3 cellular contexts compared by ENCODE assay signal in the genomic region with DNA sequence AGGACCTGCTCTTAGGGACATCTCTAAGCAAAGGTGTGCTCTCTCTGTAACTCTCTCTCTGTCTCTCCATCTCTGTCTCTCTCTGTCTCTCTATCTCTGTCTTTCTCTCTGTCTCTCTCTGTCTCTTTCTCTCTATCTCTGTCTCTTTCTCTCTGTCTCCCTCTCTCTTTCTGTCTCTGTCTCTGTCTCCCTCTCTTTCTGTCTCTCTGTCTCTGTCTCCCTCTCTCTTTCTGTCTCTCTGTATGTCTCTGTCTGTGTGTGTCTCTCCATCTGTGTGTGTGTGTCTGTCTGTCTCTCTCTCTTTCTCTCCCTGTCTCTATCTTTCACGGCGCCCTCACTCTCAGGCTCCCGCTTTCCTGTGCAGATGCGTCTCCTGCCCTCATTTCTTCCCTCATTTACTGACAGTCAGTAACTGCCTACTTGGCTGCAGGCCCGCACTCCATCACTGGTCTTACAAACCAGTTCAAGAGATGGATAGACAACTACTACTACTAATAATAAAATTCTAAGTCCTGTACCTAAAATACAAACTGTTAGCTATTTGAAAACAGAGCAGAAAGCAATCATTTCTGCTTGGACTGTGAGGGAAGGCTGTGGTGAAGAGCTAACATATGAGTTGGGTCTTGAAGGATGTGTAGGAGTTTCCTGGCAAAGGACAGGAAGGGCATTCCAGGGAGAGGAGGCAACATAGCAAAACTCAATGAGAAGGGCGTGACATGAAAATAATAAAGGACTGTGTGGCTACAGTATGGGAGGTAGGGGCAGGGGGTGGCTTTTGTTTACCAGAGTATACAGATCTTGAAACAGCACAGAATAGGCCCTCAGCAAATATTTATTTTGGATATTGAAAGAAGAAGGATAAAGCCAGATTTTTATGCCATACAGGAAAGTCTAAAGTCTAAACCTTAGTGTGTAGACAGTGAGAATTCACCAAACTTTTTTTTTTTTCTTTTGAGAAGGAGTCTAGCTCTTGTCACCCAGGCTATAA.
TF ChIP-seq lines count a peak whose summit lies in the region.

No MANE protein-coding gene starts in this region.

TF ChIP-seq in SK-N-SH treated with all-trans-retinoic acid at 6 μM for 48 hours, 23 proteins besides CTCF, POLR2A, EP300 and RAD21 (continued from another document):
- TF ChIP-seq, protein P1, sequence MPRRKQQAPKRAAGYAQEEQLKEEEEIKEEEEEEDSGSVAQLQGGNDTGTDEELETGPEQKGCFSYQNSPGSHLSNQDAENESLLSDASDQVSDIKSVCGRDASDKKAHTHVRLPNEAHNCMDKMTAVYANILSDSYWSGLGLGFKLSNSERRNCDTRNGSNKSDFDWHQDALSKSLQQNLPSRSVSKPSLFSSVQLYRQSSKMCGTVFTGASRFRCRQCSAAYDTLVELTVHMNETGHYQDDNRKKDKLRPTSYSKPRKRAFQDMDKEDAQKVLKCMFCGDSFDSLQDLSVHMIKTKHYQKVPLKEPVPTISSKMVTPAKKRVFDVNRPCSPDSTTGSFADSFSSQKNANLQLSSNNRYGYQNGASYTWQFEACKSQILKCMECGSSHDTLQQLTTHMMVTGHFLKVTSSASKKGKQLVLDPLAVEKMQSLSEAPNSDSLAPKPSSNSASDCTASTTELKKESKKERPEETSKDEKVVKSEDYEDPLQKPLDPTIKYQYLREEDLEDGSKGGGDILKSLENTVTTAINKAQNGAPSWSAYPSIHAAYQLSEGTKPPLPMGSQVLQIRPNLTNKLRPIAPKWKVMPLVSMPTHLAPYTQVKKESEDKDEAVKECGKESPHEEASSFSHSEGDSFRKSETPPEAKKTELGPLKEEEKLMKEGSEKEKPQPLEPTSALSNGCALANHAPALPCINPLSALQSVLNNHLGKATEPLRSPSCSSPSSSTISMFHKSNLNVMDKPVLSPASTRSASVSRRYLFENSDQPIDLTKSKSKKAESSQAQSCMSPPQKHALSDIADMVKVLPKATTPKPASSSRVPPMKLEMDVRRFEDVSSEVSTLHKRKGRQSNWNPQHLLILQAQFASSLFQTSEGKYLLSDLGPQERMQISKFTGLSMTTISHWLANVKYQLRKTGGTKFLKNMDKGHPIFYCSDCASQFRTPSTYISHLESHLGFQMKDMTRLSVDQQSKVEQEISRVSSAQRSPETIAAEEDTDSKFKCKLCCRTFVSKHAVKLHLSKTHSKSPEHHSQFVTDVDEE (CRISPR knock-in tag; IDR thresholded peaks at IDR 0.05): no peak

TF ChIP-seq in SK-N-SH, 30 proteins besides CTCF, POLR2A, EP300 and RAD21 (continued from another document and continues in another):
- TF ChIP-seq, protein P2, sequence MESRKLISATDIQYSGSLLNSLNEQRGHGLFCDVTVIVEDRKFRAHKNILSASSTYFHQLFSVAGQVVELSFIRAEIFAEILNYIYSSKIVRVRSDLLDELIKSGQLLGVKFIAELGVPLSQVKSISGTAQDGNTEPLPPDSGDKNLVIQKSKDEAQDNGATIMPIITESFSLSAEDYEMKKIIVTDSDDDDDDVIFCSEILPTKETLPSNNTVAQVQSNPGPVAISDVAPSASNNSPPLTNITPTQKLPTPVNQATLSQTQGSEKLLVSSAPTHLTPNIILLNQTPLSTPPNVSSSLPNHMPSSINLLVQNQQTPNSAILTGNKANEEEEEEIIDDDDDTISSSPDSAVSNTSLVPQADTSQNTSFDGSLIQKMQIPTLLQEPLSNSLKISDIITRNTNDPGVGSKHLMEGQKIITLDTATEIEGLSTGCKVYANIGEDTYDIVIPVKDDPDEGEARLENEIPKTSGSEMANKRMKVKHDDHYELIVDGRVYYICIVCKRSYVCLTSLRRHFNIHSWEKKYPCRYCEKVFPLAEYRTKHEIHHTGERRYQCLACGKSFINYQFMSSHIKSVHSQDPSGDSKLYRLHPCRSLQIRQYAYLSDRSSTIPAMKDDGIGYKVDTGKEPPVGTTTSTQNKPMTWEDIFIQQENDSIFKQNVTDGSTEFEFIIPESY (IDR thresholded peaks at IDR 0.05; ENCODE audit: borderline replicate concordance, low read depth): no peak
- TF ChIP-seq RCOR1 (IDR thresholded peaks at IDR 0.05; ENCODE audit: low read length) (no peak), ELF1 (IDR thresholded peaks at IDR 0.05) (no peak), NRF1 (IDR thresholded peaks at IDR 0.05; ENCODE audit: low read depth, low read length) (no peak), FOSL2 (IDR thresholded peaks at IDR 0.05; ENCODE audit: borderline replicate concordance, low read depth) (no peak), YY1 (IDR thresholded peaks at IDR 0.05; ENCODE audit: low read depth) (no peak), POLR2AphosphoS5 (IDR thresholded peaks at IDR 0.05; ENCODE audit: low read depth, low read length) (no peak), CHD2 (IDR thresholded peaks at IDR 0.05; ENCODE audit: low read length, partially characterized antibody) (no peak), TEAD4 (IDR thresholded peaks at IDR 0.05; ENCODE audit: borderline replicate concordance, insufficient read depth) (no peak)
- TF ChIP-seq, protein P3, sequence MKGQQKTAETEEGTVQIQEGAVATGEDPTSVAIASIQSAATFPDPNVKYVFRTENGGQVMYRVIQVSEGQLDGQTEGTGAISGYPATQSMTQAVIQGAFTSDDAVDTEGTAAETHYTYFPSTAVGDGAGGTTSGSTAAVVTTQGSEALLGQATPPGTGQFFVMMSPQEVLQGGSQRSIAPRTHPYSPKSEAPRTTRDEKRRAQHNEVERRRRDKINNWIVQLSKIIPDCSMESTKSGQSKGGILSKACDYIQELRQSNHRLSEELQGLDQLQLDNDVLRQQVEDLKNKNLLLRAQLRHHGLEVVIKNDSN (IDR thresholded peaks at IDR 0.05; ENCODE audit: borderline replicate concordance, low read depth): no peak
- TF ChIP-seq, protein P4, sequence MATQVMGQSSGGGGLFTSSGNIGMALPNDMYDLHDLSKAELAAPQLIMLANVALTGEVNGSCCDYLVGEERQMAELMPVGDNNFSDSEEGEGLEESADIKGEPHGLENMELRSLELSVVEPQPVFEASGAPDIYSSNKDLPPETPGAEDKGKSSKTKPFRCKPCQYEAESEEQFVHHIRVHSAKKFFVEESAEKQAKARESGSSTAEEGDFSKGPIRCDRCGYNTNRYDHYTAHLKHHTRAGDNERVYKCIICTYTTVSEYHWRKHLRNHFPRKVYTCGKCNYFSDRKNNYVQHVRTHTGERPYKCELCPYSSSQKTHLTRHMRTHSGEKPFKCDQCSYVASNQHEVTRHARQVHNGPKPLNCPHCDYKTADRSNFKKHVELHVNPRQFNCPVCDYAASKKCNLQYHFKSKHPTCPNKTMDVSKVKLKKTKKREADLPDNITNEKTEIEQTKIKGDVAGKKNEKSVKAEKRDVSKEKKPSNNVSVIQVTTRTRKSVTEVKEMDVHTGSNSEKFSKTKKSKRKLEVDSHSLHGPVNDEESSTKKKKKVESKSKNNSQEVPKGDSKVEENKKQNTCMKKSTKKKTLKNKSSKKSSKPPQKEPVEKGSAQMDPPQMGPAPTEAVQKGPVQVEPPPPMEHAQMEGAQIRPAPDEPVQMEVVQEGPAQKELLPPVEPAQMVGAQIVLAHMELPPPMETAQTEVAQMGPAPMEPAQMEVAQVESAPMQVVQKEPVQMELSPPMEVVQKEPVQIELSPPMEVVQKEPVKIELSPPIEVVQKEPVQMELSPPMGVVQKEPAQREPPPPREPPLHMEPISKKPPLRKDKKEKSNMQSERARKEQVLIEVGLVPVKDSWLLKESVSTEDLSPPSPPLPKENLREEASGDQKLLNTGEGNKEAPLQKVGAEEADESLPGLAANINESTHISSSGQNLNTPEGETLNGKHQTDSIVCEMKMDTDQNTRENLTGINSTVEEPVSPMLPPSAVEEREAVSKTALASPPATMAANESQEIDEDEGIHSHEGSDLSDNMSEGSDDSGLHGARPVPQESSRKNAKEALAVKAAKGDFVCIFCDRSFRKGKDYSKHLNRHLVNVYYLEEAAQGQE (IDR thresholded peaks at IDR 0.05; ENCODE audit: low read depth, low read length): no peak
- TF ChIP-seq, protein P5, sequence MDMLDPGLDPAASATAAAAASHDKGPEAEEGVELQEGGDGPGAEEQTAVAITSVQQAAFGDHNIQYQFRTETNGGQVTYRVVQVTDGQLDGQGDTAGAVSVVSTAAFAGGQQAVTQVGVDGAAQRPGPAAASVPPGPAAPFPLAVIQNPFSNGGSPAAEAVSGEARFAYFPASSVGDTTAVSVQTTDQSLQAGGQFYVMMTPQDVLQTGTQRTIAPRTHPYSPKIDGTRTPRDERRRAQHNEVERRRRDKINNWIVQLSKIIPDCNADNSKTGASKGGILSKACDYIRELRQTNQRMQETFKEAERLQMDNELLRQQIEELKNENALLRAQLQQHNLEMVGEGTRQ (IDR thresholded peaks at IDR 0.05; ENCODE audit: borderline replicate concordance, low read depth, low read length): no peak
- TF ChIP-seq, protein P6, sequence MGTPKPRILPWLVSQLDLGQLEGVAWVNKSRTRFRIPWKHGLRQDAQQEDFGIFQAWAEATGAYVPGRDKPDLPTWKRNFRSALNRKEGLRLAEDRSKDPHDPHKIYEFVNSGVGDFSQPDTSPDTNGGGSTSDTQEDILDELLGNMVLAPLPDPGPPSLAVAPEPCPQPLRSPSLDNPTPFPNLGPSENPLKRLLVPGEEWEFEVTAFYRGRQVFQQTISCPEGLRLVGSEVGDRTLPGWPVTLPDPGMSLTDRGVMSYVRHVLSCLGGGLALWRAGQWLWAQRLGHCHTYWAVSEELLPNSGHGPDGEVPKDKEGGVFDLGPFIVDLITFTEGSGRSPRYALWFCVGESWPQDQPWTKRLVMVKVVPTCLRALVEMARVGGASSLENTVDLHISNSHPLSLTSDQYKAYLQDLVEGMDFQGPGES (IDR thresholded peaks at IDR 0.05; ENCODE audit: low read depth, low read length): no peak

TF ChIP-seq in HEK293, 187 proteins besides CTCF, POLR2A, EP300 and RAD21 (continued from another document and continues in another):
- peak; percentile 96; the same call in 1 of the 2 replicates for TF ChIP-seq ZNF521 (tag by site-specific recombination; IDR thresholded peaks at IDR 0.05)
- TF ChIP-seq, protein P4 (tag by site-specific recombination; IDR thresholded peaks at IDR 0.05): no peak
- no peak for TF ChIP-seq ZNF155 (tag by site-specific recombination; IDR thresholded peaks at IDR 0.05)
- TF ChIP-seq ZNF510 (tag by site-specific recombination; IDR thresholded peaks at IDR 0.05; ENCODE audit: insufficient replicate concordance): no peak
- TF ChIP-seq MEIS1 (CRISPR knock-in tag; IDR thresholded peaks at IDR 0.05; ENCODE audit: borderline replicate concordance): no peak
- TF ChIP-seq ZNF843 (tag by site-specific recombination; IDR thresholded peaks at IDR 0.05): no peak
- no peak for TF ChIP-seq ZNF133 (tag by site-specific recombination; IDR thresholded peaks at IDR 0.05)
- no peak for TF ChIP-seq ZNF571 (tag by site-specific recombination; IDR thresholded peaks at IDR 0.05)
- TF ChIP-seq ZBTB48 (tag by site-specific recombination; IDR thresholded peaks at IDR 0.05): no peak
- TF ChIP-seq ZNF629 (tag by site-specific recombination; IDR thresholded peaks at IDR 0.05): no peak
- TF ChIP-seq, protein P7, sequence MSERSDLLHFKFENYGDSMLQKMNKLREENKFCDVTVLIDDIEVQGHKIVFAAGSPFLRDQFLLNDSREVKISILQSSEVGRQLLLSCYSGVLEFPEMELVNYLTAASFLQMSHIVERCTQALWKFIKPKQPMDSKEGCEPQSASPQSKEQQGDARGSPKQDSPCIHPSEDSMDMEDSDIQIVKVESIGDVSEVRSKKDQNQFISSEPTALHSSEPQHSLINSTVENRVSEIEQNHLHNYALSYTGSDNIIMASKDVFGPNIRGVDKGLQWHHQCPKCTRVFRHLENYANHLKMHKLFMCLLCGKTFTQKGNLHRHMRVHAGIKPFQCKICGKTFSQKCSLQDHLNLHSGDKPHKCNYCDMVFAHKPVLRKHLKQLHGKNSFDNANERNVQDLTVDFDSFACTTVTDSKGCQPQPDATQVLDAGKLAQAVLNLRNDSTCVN (tag by site-specific recombination; optimal IDR thresholded peaks at IDR 0.05): no peak
- TF ChIP-seq, protein P8, sequence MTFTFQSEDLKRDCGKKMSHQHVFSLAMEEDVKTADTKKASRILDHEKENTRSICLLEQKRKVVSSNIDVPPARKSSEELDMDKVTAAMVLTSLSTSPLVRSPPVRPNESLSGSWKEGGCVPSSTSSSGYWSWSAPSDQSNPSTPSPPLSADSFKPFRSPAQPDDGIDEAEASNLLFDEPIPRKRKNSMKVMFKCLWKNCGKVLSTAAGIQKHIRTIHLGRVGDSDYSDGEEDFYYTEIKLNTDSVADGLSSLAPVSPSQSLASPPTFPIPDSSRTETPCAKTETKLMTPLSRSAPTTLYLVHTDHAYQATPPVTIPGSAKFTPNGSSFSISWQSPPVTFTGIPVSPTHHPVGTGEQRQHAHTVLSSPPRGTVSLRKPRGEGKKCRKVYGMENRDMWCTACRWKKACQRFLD (tag by site-specific recombination; IDR thresholded peaks at IDR 0.05): no peak
- TF ChIP-seq ZSCAN16 (tag by site-specific recombination; IDR thresholded peaks at IDR 0.05): no peak
- no peak for TF ChIP-seq ZSCAN30 (tag by site-specific recombination; IDR thresholded peaks at IDR 0.05)
- TF ChIP-seq KLF16 (tag by site-specific recombination; IDR thresholded peaks at IDR 0.05): 0 out of 2 replicates have a peak, but pooled peaks have one; percentile 11
- no peak for TF ChIP-seq HOXC10 (CRISPR knock-in tag; IDR thresholded peaks at IDR 0.05)
- TF ChIP-seq, protein P9, sequence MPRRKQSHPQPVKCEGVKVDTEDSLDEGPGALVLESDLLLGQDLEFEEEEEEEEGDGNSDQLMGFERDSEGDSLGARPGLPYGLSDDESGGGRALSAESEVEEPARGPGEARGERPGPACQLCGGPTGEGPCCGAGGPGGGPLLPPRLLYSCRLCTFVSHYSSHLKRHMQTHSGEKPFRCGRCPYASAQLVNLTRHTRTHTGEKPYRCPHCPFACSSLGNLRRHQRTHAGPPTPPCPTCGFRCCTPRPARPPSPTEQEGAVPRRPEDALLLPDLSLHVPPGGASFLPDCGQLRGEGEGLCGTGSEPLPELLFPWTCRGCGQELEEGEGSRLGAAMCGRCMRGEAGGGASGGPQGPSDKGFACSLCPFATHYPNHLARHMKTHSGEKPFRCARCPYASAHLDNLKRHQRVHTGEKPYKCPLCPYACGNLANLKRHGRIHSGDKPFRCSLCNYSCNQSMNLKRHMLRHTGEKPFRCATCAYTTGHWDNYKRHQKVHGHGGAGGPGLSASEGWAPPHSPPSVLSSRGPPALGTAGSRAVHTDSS (tag by site-specific recombination; IDR thresholded peaks at IDR 0.05): no peak
- 0 out of 2 replicates have a peak, but pooled peaks have one; percentile 28 for TF ChIP-seq ZFHX2 (tag by site-specific recombination; conservative IDR thresholded peaks at IDR 0.05)
- TF ChIP-seq ZNF302 (tag by site-specific recombination; IDR thresholded peaks at IDR 0.05; ENCODE audit: low read depth): no peak
